21 cellular contexts compared by ENCODE assay signal in genomic region chrY:19067435-19067834, GRCh38.
"Had no signal": no experiment of that assay in that cellular context is flagged by ENCODE, and none has a peak within 500 bp of the region (broad histone marks: within the 10 kb centered on the region; RNA-seq: fewer than 3 reads in every experiment).

No MANE protein-coding gene starts in this region.

- DNase-seq: activated CD4-positive, alpha-beta T cell treated with anti-CD3 and anti-CD28 coated beads for 48 hours; activated CD4-positive, alpha-beta T cell treated with anti-CD3 and anti-CD28 coated beads, Interleukin-2, amount 50 U/mL, for 48 hours; activated CD8-positive, alpha-beta memory T cell treated with anti-CD3 and anti-CD28 coated beads, Interleukin-2, amount 50 U/mL, for 48 hours; activated gamma-delta T cell; activated naive CD4-positive, alpha-beta T cell treated with anti-CD3 and anti-CD28 coated beads, Interleukin-2, amount 50 U/mL, for 16 hours; activated T-cell treated with anti-CD3 and anti-CD28 coated beads, Interleukin-2, amount 50 U/mL, for 24 hours; amniotic stem cell; brain microvascular endothelial cell; effector memory CD8-positive, alpha-beta T cell; head of caudate nucleus; kidney glomerular epithelial cell; lower lobe of right lung; mesendoderm; stimulated activated CD4-positive, alpha-beta T cell treated with anti-CD3 and anti-CD28 coated beads, Interleukin-1b, Interleukin-23, amount 100 ng/mL, for 48 hours; stimulated activated CD4-positive, alpha-beta T cell treated with anti-CD3 and anti-CD28 coated beads, Interleukin-4, amount 100 ng/mL, for 4 hours; stimulated activated CD8-positive, alpha-beta memory T cell treated with anti-CD3 and anti-CD28 coated beads, Interleukin-4, amount 100 ng/mL, for 48 hours; stimulated activated naive CD8-positive, alpha-beta T cell treated with anti-CD3 and anti-CD28 coated beads, Interleukin-15, amount 100 ng/mL, for 72 hours had no signal

- H3K4me1 ChIP-seq: lower lobe of right lung had no signal

- H3K27me3 ChIP-seq: brain microvascular endothelial cell, suprapubic skin, tibial nerve had no signal

- H3K36me3 ChIP-seq: brain microvascular endothelial cell, lower lobe of right lung, suprapubic skin, tibial nerve had no signal

- H3K4me3 ChIP-seq: coronary artery, lower lobe of right lung, smooth muscle cell, suprapubic skin, tibial nerve had no signal

- H3K27ac ChIP-seq: brain microvascular endothelial cell, coronary artery, lower lobe of right lung, suprapubic skin, tibial nerve had no signal

- H3K9me3 ChIP-seq: lower lobe of right lung, suprapubic skin, tibial nerve had no signal
